In the genomic region with DNA sequence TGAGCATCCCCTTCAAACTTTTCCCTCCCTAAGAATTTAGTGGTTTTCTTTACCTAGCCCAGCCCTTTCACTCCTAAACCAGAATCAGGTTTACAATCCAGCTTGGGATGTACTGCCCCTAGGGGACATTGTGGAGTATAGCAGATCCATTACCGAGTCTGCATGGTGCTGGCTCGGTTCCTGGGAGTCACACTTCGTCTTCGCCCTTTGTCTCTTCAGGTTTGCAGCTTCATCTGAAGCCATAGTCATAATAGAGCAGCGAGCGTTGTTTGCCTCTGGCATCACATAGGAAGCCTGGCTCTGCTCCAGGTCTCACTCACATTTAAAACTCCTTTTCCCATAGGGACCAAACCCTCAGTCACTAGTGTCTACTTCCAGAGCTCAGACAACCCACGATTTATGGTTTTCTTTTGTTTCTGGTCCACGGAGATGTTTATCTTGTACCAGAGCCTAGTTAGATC, we compare ENCODE assay signal across 8 cellular contexts. TPM values are rescaled to one million over a fixed set of nuclear protein-coding genes. Genes with fewer than 3 reads are reported as not detected.
A peak's percentile ranks its signal among the peaks of the same experiment; 100 is the strongest.
DNase-seq lines count a peak whose midpoint lies in the region; ATAC-seq and TF ChIP-seq lines count a peak whose summit lies in the region.

No MANE protein-coding gene starts in this region.

- ATAC-seq in GM19467 (IDR thresholded peaks at IDR 0.05; ENCODE audit: unreplicated experiment) (peak; percentile 97), HG03432 (IDR thresholded peaks at IDR 0.05; ENCODE audit: unreplicated experiment) (peak; percentile 90), body of pancreas (peak; percentile 89), upper lobe of right lung (peak; percentile 92)
- ATAC-seq in natural killer cell treated with Interleukin-12 subunit alpha and Interleukin-12 subunit beta and Interleukin-15 and Interleukin-18, amount 100 ng/mL, for 72 hours = no peak

- TF ChIP-seq POLR2A in body of pancreas (IDR thresholded peaks at IDR 0.05) = no peak

- H3K36me3 ChIP-seq in body of pancreas (replicated peaks in 1 of 2; ENCODE audit: insufficient read depth in 1 of 2, low read depth in 2 of 2) (no peaks in the 10 kb centered on the region), kidney epithelial cell (ENCODE audit: control insufficient read depth, insufficient read depth, low read length) (no peaks in the 10 kb centered on the region), upper lobe of right lung (no peaks in the 10 kb centered on the region)

- no peaks in the 10 kb centered on the region for H3K4me1 Mint-ChIP-seq in natural killer cell treated with Interleukin-12 subunit alpha and Interleukin-12 subunit beta and Interleukin-15 and Interleukin-18, amount 100 ng/mL, for 72 hours (ENCODE audit: low read depth in 2 of 2)

- intact Hi-C loops in body of pancreas (cut with DNase I) = loop anchor here (5.0 kb wide), 1 partner anchor 296 kb away; no protein-coding TSS in a partner anchor
- intact Hi-C loops in upper lobe of right lung (cut with DNase I) = no loop called here

- WGBS in body of pancreas, 2 donors = 1 to 3% methylated on average over 8 of the region's 8 CpGs

- H3K27me3 Mint-ChIP-seq in natural killer cell treated with Interleukin-12 subunit alpha and Interleukin-12 subunit beta and Interleukin-15 and Interleukin-18, amount 100 ng/mL, for 72 hours = peaks cover 6 to 9% of the 10 kb centered on the region in 2 donors

- H3K27ac Mint-ChIP-seq in natural killer cell treated with Interleukin-12 subunit alpha and Interleukin-12 subunit beta and Interleukin-15 and Interleukin-18, amount 100 ng/mL, for 72 hours = no peak overlapping the region

- H3K36me3 Mint-ChIP-seq in natural killer cell treated with Interleukin-12 subunit alpha and Interleukin-12 subunit beta and Interleukin-15 and Interleukin-18, amount 100 ng/mL, for 72 hours = no peaks in the 10 kb centered on the region

- DNase-seq in ELF-1 (ENCODE audit: low read depth, low spot score) (peak; percentile 77), NCI-H345 (lab: John Stamatoyannopoulos, UW) (peak; percentile 99), body of pancreas (peak; percentile 36 to 57 (median 48)), kidney epithelial cell (ENCODE audit: low read depth) (no peak), upper lobe of right lung (no peak)
- DNase-seq in natural killer cell treated with Interleukin-12 subunit alpha and Interleukin-12 subunit beta and Interleukin-15 and Interleukin-18, amount 100 ng/mL, for 72 hours (ENCODE audit: low spot score) = no peak

- peaks cover 4% of the 10 kb centered on the region for H3K4me1 ChIP-seq in body of pancreas
- no peaks in the 10 kb centered on the region for H3K4me1 ChIP-seq in upper lobe of right lung

- no peak overlapping the region for H3K27ac ChIP-seq in body of pancreas
- no peak overlapping the region for H3K27ac ChIP-seq in upper lobe of right lung

- H3K4me3 ChIP-seq in body of pancreas (no peak overlapping the region), kidney epithelial cell (ENCODE audit: low read depth, low read length) (no peak overlapping the region), upper lobe of right lung (no peak overlapping the region)

- TF ChIP-seq CTCF in body of pancreas (IDR thresholded peaks at IDR 0.05) = peak; percentile 71 to 84 (median 77)
- peak; percentile 82 for TF ChIP-seq CTCF in kidney epithelial cell (IDR thresholded peaks at IDR 0.05; ENCODE audit: insufficient read depth, low read length, poor library complexity, severe bottlenecking)
- TF ChIP-seq CTCF in upper lobe of right lung (IDR thresholded peaks at IDR 0.05) = peak; percentile 74

- H3K27me3 ChIP-seq in body of pancreas (no peaks in the 10 kb centered on the region), kidney epithelial cell (ENCODE audit: control insufficient read depth, insufficient read depth, low read length) (no peaks in the 10 kb centered on the region), upper lobe of right lung (no peaks in the 10 kb centered on the region)

- peaks cover 3% of the 10 kb centered on the region for H3K9me3 Mint-ChIP-seq in natural killer cell treated with Interleukin-12 subunit alpha and Interleukin-12 subunit beta and Interleukin-15 and Interleukin-18, amount 100 ng/mL, for 72 hours

- no peak overlapping the region for H3K4me3 Mint-ChIP-seq in natural killer cell treated with Interleukin-12 subunit alpha and Interleukin-12 subunit beta and Interleukin-15 and Interleukin-18, amount 100 ng/mL, for 72 hours

- H3K9me3 ChIP-seq in body of pancreas (no peaks in the 10 kb centered on the region), upper lobe of right lung (no peaks in the 10 kb centered on the region)

RNA-seq across cellular contexts. Expression of gene LYPD6, which starts 16.8 kb away (rescaled TPM):
- total RNA-seq in body of pancreas (1 to 10 TPM in 1 of 2 donors, under 1 TPM in 1; 0.99 to 2.9 TPM), kidney epithelial cell (3.4 and 3.7 TPM in 2 replicates), upper lobe of right lung (0.29 TPM)
- total RNA-seq in natural killer cell treated with Interleukin-12 subunit alpha and Interleukin-12 subunit beta and Interleukin-15 and Interleukin-18, amount 100 ng/mL, for 72 hours = not detected

Comparison
In these comparisons a context has a peak if more than half of its experiments do, and no peak if none do; other contexts are left out.
1. DNase-seq: peak in ELF-1 (single experiment), NCI-H345 (single experiment) and body of pancreas (4 of 4); none in kidney epithelial cell (single experiment), upper lobe of right lung (single experiment) and natural killer cell treated with Interleukin-12 subunit alpha and Interleukin-12 subunit beta and Interleukin-15 and Interleukin-18, amount 100 ng/mL, for 72 hours (single experiment).
2. ATAC-seq: peak in GM19467 (single experiment), HG03432 (single experiment), body of pancreas (single experiment) and upper lobe of right lung (single experiment); none in natural killer cell treated with Interleukin-12 subunit alpha and Interleukin-12 subunit beta and Interleukin-15 and Interleukin-18, amount 100 ng/mL, for 72 hours (0 of 2).
3. Peak in every context shown above with its lines, with median percentiles within 50 percentile points of each other: CTCF ChIP-seq.